Comparison of ENCODE assay signal across 4 cellular contexts in the genomic region with DNA sequence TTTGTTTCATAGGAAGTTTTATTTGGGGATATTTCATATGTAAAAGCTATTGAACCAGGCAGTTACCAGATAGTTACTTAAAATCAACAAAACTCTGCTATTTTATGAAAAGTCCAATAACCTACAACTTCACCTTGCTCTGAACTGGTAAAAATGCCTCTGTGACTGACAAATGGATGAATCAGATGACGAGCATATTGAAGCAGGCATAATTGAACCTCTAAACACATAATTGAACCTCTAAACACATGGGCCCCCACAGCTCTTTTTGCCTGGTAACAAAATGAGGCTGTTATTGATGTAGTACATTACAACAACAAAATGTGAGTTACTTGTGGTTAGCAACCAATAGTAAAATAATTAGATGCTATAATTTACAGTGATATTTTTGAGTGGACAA.
"Had no signal": no experiment of that assay in that cellular context is flagged by ENCODE, and none has a peak within 500 bp of the region (broad histone marks: within the 10 kb centered on the region; RNA-seq: fewer than 3 reads in every experiment).

No MANE protein-coding gene starts in this region.

- DNase-seq: IMR-90, KBM-7 had no signal

- ATAC-seq: HepG2, K562 had no signal
